ENCODE assay signal across 27 cellular contexts in the genomic region with DNA sequence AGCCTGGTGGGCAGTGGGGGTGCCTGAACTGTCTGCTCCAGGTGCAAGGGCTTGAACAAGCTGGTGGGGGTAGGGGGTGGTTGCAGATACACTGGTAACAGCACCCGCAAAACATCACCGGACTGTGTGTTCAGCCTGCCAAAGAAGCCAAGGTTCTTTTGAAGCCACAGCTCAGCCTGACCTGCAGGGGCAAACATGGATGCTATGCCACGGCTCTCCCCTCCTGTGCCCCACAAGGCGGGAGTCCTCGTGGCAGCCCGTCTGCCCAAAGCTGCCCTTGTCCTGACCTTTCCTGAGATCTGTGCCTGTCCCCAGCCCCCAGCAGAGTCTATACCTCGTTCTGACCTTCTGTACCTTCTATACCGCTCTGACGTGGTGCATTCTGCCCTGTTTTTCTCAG.
"Had no signal": no experiment of that assay in that cellular context is flagged by ENCODE, and none has a peak within 500 bp of the region (broad histone marks: within the 10 kb centered on the region; RNA-seq: fewer than 3 reads in every experiment).

No MANE protein-coding gene starts in this region.

- H3K36me3 Mint-ChIP-seq: mesothelial cell of epicardium; natural killer cell; neural progenitor cell; stimulated activated naive B cell treated with anti-CD40 and anti-IgM and Interleukin-4, amounts not matched to agents 10 μg/mL and 1 μg/mL and 100 μg/mL, for 72 hours had no signal

- H3K9me3 ChIP-seq: left lung, lower lobe of right lung, psoas muscle, right atrium auricular region, testis, thyroid gland, transverse colon, upper lobe of right lung had no signal

- H3K27ac Mint-ChIP-seq: mesothelial cell of epicardium; naive B cell; natural killer cell; nephron progenitor cell; neural progenitor cell; stimulated activated naive B cell treated with anti-CD40 and anti-IgM and Interleukin-4, amounts not matched to agents 10 μg/mL and 1 μg/mL and 100 μg/mL, for 72 hours had no signal

- H3K4me3 ChIP-seq: left lung, lower lobe of right lung, neural progenitor cell, psoas muscle, right atrium auricular region, skin epidermis, stomach, testis, thyroid gland, transverse colon, upper lobe of right lung had no signal

- H3K36me3 ChIP-seq: left lung, lower lobe of right lung, neural progenitor cell, right atrium auricular region, stomach, thyroid gland, transverse colon, upper lobe of right lung had no signal

- H3K4me2 ChIP-seq: neural progenitor cell had no signal

- H3K4me1 Mint-ChIP-seq: naive B cell; natural killer cell; neural progenitor cell; stimulated activated naive B cell treated with anti-CD40 and anti-IgM and Interleukin-4, amounts not matched to agents 10 μg/mL and 1 μg/mL and 100 μg/mL, for 72 hours had no signal

- DNase-seq: hippocampal formation; kidney; left lung; lower lobe of right lung; mesendoderm; naive B cell; natural killer cell; nephron progenitor cell; psoas muscle; stimulated activated CD4-positive, alpha-beta T cell treated with anti-CD3 and anti-CD28 coated beads, Interleukin-12 subunit alpha, Interleukin-12 subunit beta, amount 100 ng/mL, for 4 hours; stimulated activated CD4-positive, alpha-beta T cell treated with anti-CD3 and anti-CD28 coated beads, Interleukin-15, amount 100 ng/mL, for 24 hours; stimulated activated CD4-positive, alpha-beta T cell treated with anti-CD3 and anti-CD28 coated beads, Interleukin-2, amount 100 ng/mL, for 24 hours; stimulated activated CD4-positive, alpha-beta T cell treated with anti-CD3 and anti-CD28 coated beads, Interleukin-4, amount 100 ng/mL, for 1 hour; stimulated activated naive B cell treated with anti-CD40 and anti-IgM and Interleukin-4, amounts not matched to agents 10 μg/mL and 1 μg/mL and 100 μg/mL, for 72 hours; stimulated activated naive CD8-positive, alpha-beta T cell treated with anti-CD3 and anti-CD28 coated beads, Interleukin-15, Interleukin-2, amounts not matched to agents 100 U/mL and 50 U/mL, for 24 hours; stomach; testis; thyroid gland; transverse colon; upper lobe of right lung had no signal

- H3K9ac ChIP-seq: neural progenitor cell, parathyroid adenoma had no signal

- ATAC-seq: left colon; left lung; lower lobe of right lung; natural killer cell; psoas muscle; sciatic nerve; stimulated activated naive B cell treated with anti-CD40 and anti-IgM and Interleukin-4, amounts not matched to agents 10 μg/mL and 1 μg/mL and 100 μg/mL, for 72 hours; stimulated activated naive CD8-positive, alpha-beta T cell treated with anti-CD3 and anti-CD28 coated beads, Interleukin-15, Interleukin-2, amounts not matched to agents 100 U/mL and 50 U/mL, for 24 hours; upper lobe of right lung had no signal

- H3K27me3 ChIP-seq: left lung, neural progenitor cell, right atrium auricular region, stomach, testis, thyroid gland, transverse colon, upper lobe of right lung had no signal

- H3K9me3 Mint-ChIP-seq: mesothelial cell of epicardium; natural killer cell; nephron progenitor cell; stimulated activated naive B cell treated with anti-CD40 and anti-IgM and Interleukin-4, amounts not matched to agents 10 μg/mL and 1 μg/mL and 100 μg/mL, for 72 hours had no signal

- H3K4me3 Mint-ChIP-seq: mesothelial cell of epicardium; naive B cell; natural killer cell; nephron progenitor cell; neural progenitor cell; stimulated activated naive B cell treated with anti-CD40 and anti-IgM and Interleukin-4, amounts not matched to agents 10 μg/mL and 1 μg/mL and 100 μg/mL, for 72 hours had no signal

- H2AFZ ChIP-seq: neural progenitor cell, parathyroid adenoma had no signal

- H3K4me1 ChIP-seq: left lung, lower lobe of right lung, neural progenitor cell, parathyroid adenoma, psoas muscle, right atrium auricular region, stomach, testis, thyroid gland, transverse colon, upper lobe of right lung had no signal

- H3K27ac ChIP-seq: left lung, lower lobe of right lung, neural progenitor cell, parathyroid adenoma, psoas muscle, right atrium auricular region, skin epidermis, stomach, testis, thyroid gland, transverse colon, upper lobe of right lung had no signal
